Comparison of ENCODE assay signal across 12 cellular contexts in the genomic region with DNA sequence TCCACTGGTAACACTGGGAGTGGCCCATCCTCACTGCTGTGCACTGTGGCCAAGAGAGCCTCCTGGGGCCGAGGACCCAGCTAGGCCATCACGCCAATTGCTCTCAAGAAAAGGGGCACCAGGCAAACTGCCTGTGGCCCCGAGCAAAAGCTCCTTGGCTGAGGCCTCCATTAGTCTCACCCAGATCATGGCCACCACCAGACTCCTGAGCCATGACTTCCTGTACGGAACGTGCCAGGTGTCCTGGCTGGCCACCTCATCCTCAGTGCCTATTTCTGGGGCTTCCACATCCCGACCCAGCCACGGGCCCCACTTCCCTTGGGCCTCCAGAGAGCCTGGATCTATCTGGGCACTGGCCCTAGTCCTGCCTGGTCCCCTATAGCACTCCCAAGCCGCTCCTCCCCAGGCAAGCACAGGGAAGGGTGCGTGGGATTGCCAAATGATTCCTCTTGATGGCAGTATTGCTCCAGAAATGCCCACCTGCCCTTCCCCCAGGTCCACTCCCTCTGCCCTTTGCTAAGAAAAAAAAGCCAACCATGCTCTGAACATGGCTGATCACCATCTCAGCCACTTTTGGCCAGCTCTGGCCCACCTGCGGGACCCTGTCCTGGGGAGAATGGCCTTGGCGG.
A peak's percentile ranks its signal among the peaks of the same experiment; 100 is the strongest.
DNase-seq lines count a peak whose midpoint lies in the region; ATAC-seq and TF ChIP-seq lines count a peak whose summit lies in the region.
"Had no signal": no experiment of that assay in that cellular context is flagged by ENCODE, and none has a peak within 500 bp of the region (broad histone marks: within the 10 kb centered on the region; RNA-seq: fewer than 3 reads in every experiment).

No MANE protein-coding gene starts in this region.

- H3K4me3 ChIP-seq in SK-N-SH (ENCODE audit: low read depth in 2 of 2, low read length in 1 of 2), result no peak overlapping the region

- no peak overlapping the region for H3K27ac ChIP-seq in SK-N-SH (ENCODE audit: low read depth in 2 of 2, low read length in 1 of 2)
- H3K27ac ChIP-seq: neutrophil had no signal

- peak; percentile 38; the same call in 1 of the 2 replicates for TF ChIP-seq CTCF in LNCAP (IDR thresholded peaks at IDR 0.05)
- peak; percentile 44 for TF ChIP-seq CTCF in SK-N-SH (IDR thresholded peaks at IDR 0.05)

- H3K27me3 ChIP-seq in SK-N-SH (ENCODE audit: insufficient read depth), result no peaks in the 10 kb centered on the region; the same call in 1 of the 2 replicates
- H3K27me3 ChIP-seq: neutrophil had no signal

- no peaks in the 10 kb centered on the region for H3K36me3 ChIP-seq in SK-N-SH (replicated peaks in 1 of 2; ENCODE audit: control insufficient read depth in 1 of 2, insufficient read depth in 2 of 2, low read length in 1 of 2)
- H3K36me3 ChIP-seq: neutrophil had no signal

- no peaks in the 10 kb centered on the region for H3K9me3 ChIP-seq in SK-N-SH
- H3K9me3 ChIP-seq: neutrophil had no signal

- peak; percentile 73 for TF ChIP-seq RAD21 in SK-N-SH (IDR thresholded peaks at IDR 0.05; ENCODE audit: low read length)

- DNase-seq in NCI-H1417 (lab: John Stamatoyannopoulos, UW), result peak; percentile 43 to 92 (median 79)
- DNase-seq in NCI-H1417 treated with DMSO at 0.1 percent for 48 hours (lab: John Stamatoyannopoulos, UW), result no peak
- DNase-seq in SK-N-SH, result peak; percentile 41
- DNase-seq in midbrain (lab: John Stamatoyannopoulos, UW), result peak; percentile 41
- DNase-seq in inferior parietal cortex (ENCODE audit: extremely low spot score), result no peak
- DNase-seq: erythroblast; immature natural killer cell; stimulated activated CD4-positive, alpha-beta T cell treated with anti-CD3 and anti-CD28 coated beads, Interleukin-1b, Interleukin-23, amount 100 ng/mL, for 48 hours had no signal

- peaks cover 21% of the 10 kb centered on the region for H4K20me1 ChIP-seq in SK-N-SH (ENCODE audit: insufficient read depth)

- peaks cover 23% of the 10 kb centered on the region; the same call in 1 of the 2 replicates for H3K79me2 ChIP-seq in SK-N-SH (ENCODE audit: insufficient read depth)

- TF ChIP-seq EP300 in SK-N-SH (IDR thresholded peaks at IDR 0.05; ENCODE audit: borderline replicate concordance in 1 of 2, low read depth in 1 of 2, low read length in 1 of 2), result no peak

- H2AFZ ChIP-seq in SK-N-SH (ENCODE audit: low read depth), result no peak overlapping the region

- ATAC-seq in HG02759 (IDR thresholded peaks at IDR 0.05; ENCODE audit: unreplicated experiment) (no peak), HG03039 (IDR thresholded peaks at IDR 0.05; ENCODE audit: unreplicated experiment) (no peak)

- no peaks in the 10 kb centered on the region for H3K9me2 ChIP-seq in SK-N-SH

- peaks cover 0 to 12% of the 10 kb centered on the region in 2 experiments; a peak in 1 of 4 replicates for H3K4me1 ChIP-seq in SK-N-SH (ENCODE audit: control insufficient read depth in 1 of 2, insufficient read depth in 2 of 2, low read depth in 1 of 2, low read length in 1 of 2)

- H3K4me2 ChIP-seq in SK-N-SH, result no peak overlapping the region

- no peak overlapping the region for H3K9ac ChIP-seq in SK-N-SH

- POLR2A ChIA-PET in SK-N-SH (lab: Yijun Ruan, JAX), result no interaction called here

- no peaks in the 10 kb centered on the region for H3F3A ChIP-seq in SK-N-SH (replicated peaks; ENCODE audit: insufficient read depth)

- CTCF ChIA-PET in SK-N-SH (lab: Yijun Ruan, JAX), result interaction anchor here (0.6 to 1.8 kb wide), 5 partner anchors 20 to 1786 kb away, joined by 3 to 7 read pairs (median 3); no protein-coding TSS in a partner anchor

- 67% methylated on average over 5 of the region's 11 CpGs for WGBS in SK-N-SH (ENCODE audit: low lambda C conversion rate)

TF ChIP-seq in SK-N-SH, 30 proteins besides CTCF, POLR2A, EP300 and RAD21:
- TF ChIP-seq TEAD4 (IDR thresholded peaks at IDR 0.05; ENCODE audit: borderline replicate concordance, insufficient read depth) (no peak), CHD2 (IDR thresholded peaks at IDR 0.05; ENCODE audit: low read length, partially characterized antibody) (peak; percentile 60), SMC3 (IDR thresholded peaks at IDR 0.05; ENCODE audit: low read depth, low read length) (peak; percentile 40), POLR2AphosphoS5 (IDR thresholded peaks at IDR 0.05; ENCODE audit: low read depth, low read length) (no peak), GABPA (IDR thresholded peaks at IDR 0.05; ENCODE audit: low read depth) (no peak), TCF12 (IDR thresholded peaks at IDR 0.05) (no peak), NRF1 (IDR thresholded peaks at IDR 0.05; ENCODE audit: low read depth, low read length) (no peak)

Comparison
In these comparisons a context has a peak if more than half of its experiments do, and no peak if none do; other contexts are left out.
1. DNase-seq: peak in NCI-H1417 (3 of 3), SK-N-SH (single experiment) and midbrain (single experiment); none in NCI-H1417 treated with DMSO at 0.1 percent for 48 hours (single experiment) and inferior parietal cortex (single experiment).